8 cellular contexts compared by ENCODE assay signal in genomic region chr14:102524451-102525212, GRCh38. TPM values are rescaled to one million over a fixed set of nuclear protein-coding genes. Genes with fewer than 3 reads are reported as not detected.
DNase-seq lines count a peak whose midpoint lies in the region; ATAC-seq and TF ChIP-seq lines count a peak whose summit lies in the region.

No MANE protein-coding gene starts in this region.

- peak; percentile 94 for TF ChIP-seq CTCF in LNCaP clone FGC (IDR thresholded peaks at IDR 0.05; ENCODE audit: control insufficient read depth, extremely low read depth, insufficient read depth)
- peak; percentile 99 for TF ChIP-seq CTCF in RWPE2 (IDR thresholded peaks at IDR 0.05; ENCODE audit: poor library complexity, severe bottlenecking)
- peak; percentile 99 for TF ChIP-seq CTCF in foreskin fibroblast (IDR thresholded peaks at IDR 0.05; ENCODE audit: low read depth, low read length)
- peak; percentile 99 for TF ChIP-seq CTCF in neural crest cell (conservative IDR thresholded peaks at IDR 0.05)

- H3K4me1 Mint-ChIP-seq in neural crest cell, result peaks cover 16% of the 10 kb centered on the region

- H3K27me3 Mint-ChIP-seq in neural crest cell (ENCODE audit: low read depth), result no peaks in the 10 kb centered on the region

- no peaks in the 10 kb centered on the region for H3K27me3 ChIP-seq in RWPE2 (ENCODE audit: insufficient read depth, poor library complexity, severe bottlenecking)
- H3K27me3 ChIP-seq in stomach smooth muscle (ENCODE audit: control insufficient read depth in 1 of 2, insufficient read depth in 2 of 2, low read length in 2 of 2), result no peaks in the 10 kb centered on the region

- DNase-seq in ELR (ENCODE audit: low read depth) (peak; percentile 100), H4 (ENCODE audit: low spot score) (peak; percentile 97), LNCaP clone FGC (ENCODE audit: low read depth) (peak; percentile 92), RWPE2 (ENCODE audit: low spot score) (peak; percentile 100), foreskin fibroblast (peak; percentile 98 to 99), neural crest cell (ENCODE audit: low read depth, low spot score) (peak; percentile 100)
- DNase-seq in activated effector memory CD4-positive, alpha-beta T cell treated with anti-CD3 and anti-CD28 coated beads, Interleukin-2, amount 50 U/mL, for 16 hours, result peak; percentile 97

- H3K4me3 ChIP-seq in LNCaP clone FGC (ENCODE audit: low read depth, low read length) (peak overlapping the region; percentile 64), RWPE2 (ENCODE audit: severe bottlenecking) (peak overlapping the region; percentile 32), foreskin fibroblast (ENCODE audit: low read depth in 1 of 2, low read length in 2 of 2) (peak overlapping the region; percentile 62 to 76), stomach smooth muscle (ENCODE audit: low read length in 2 of 2) (peak overlapping the region; percentile 72 to 93)

- H3K36me3 ChIP-seq in RWPE2 (ENCODE audit: low read depth) (no peaks in the 10 kb centered on the region), stomach smooth muscle (ENCODE audit: control insufficient read depth in 2 of 2, insufficient read depth in 2 of 2, low read length in 2 of 2) (no peaks in the 10 kb centered on the region)

- no peaks in the 10 kb centered on the region for H3K36me3 Mint-ChIP-seq in neural crest cell (ENCODE audit: low read depth)

- H3K27ac Mint-ChIP-seq in neural crest cell (ENCODE audit: unreplicated experiment), result peak overlapping the region; percentile 76

- peak; percentile 95 for ATAC-seq in RWPE2 (ENCODE audit: low read depth)

- no peaks in the 10 kb centered on the region for H3K9me3 ChIP-seq in RWPE2 (ENCODE audit: severe bottlenecking)
- H3K9me3 ChIP-seq in stomach smooth muscle (ENCODE audit: control insufficient read depth in 2 of 2, low read length in 2 of 2), result no peaks in the 10 kb centered on the region

- H3K9me3 Mint-ChIP-seq in neural crest cell, result no peaks in the 10 kb centered on the region

- peak overlapping the region; percentile 94 for H3K4me3 Mint-ChIP-seq in neural crest cell

- peak overlapping the region; percentile 51 to 81 for H3K9ac ChIP-seq in stomach smooth muscle (ENCODE audit: low read length in 2 of 2)

- H3K27ac ChIP-seq in RWPE2 (ENCODE audit: poor library complexity, severe bottlenecking), result peak overlapping the region; percentile 90
- H3K27ac ChIP-seq in stomach smooth muscle (ENCODE audit: low read length), result peak overlapping the region; percentile 76

- peaks cover 21% of the 10 kb centered on the region for H3K4me1 ChIP-seq in RWPE2 (ENCODE audit: insufficient read depth, poor library complexity, severe bottlenecking)
- H3K4me1 ChIP-seq in stomach smooth muscle (ENCODE audit: control insufficient read depth, insufficient read depth, low read length), result peaks cover 15% of the 10 kb centered on the region

RNA-seq across cellular contexts. Expression of gene ANKRD9, which starts 15.1 kb away (rescaled TPM):
- total RNA-seq in H4 (2014; rRNA removed; shearing (Covaris generic)), result 4.4 and 8.7 TPM in 2 replicates
- 33.2 and 40.0 TPM in 2 replicates for total RNA-seq in neural crest cell

Comparison
In these comparisons a context has a peak if more than half of its experiments do, and no peak if none do; other contexts are left out.
1. Peak in every context shown above with its lines: DNase-seq, ATAC-seq, H3K4me3 ChIP-seq and H3K27ac ChIP-seq.
2. H3K4me3 ChIP-seq: peak in every context shown above with its lines; median percentile 82 in stomach smooth muscle; 69 in foreskin fibroblast; 64 in LNCaP clone FGC; 32 in RWPE2.